8 cellular contexts compared by ENCODE assay signal in the genomic region with DNA sequence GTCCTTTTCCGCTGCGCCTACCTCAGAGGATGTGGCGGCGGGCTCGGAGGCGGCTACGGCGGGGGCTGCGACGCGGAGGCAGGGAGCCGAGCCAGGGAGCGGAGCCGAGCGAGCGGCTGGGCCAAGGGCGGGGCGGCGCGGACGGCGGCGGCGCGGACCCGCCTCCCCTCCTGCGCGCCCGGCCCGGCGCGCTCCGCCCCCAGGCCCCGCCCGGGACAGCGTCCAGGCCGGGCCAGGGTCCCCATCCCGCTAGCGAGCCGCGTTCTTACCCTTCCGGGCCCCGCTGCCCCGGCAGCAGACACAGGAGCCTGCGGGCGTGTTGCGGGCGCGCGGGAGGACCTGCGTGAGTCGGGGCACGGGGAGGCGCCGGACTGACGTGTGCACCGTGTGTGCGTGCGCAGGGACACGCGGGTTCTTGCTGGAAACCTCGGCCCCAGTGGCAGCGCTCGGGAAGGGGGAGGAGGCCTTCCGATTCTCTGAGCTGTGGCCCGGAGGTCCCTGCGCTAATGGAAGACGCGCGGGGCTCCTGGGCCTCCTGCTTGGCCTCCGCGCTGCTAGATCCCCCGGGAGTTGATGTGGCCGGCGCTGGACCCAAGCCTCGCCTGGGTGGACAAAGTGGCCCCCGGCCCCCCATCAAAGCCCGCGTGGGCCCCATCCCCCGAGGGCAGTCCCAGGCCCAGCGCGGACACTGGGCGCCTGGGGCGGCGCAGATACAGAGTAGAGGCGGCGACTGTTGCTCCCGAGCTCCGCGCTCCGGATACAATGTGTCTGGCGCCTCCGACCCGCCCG. TPM values are rescaled to one million over a fixed set of nuclear protein-coding genes. Genes with fewer than 3 reads are reported as not detected.
DNase-seq lines count a peak whose midpoint lies in the region; ATAC-seq and TF ChIP-seq lines count a peak whose summit lies in the region.

A gene with protein sequence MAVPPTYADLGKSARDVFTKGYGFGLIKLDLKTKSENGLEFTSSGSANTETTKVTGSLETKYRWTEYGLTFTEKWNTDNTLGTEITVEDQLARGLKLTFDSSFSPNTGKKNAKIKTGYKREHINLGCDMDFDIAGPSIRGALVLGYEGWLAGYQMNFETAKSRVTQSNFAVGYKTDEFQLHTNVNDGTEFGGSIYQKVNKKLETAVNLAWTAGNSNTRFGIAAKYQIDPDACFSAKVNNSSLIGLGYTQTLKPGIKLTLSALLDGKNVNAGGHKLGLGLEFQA (minus strand): TSS at position 350 of the 789 bp plus-strand sequence. CDS start 11,963 bp downstream, outside the sequence.

- H3K4me1 ChIP-seq in mucosa of descending colon (ENCODE audit: low read depth): peaks cover 32% of the 10 kb centered on the region

- DNase-seq in CD1c-positive myeloid dendritic cell (ENCODE audit: extremely low spot score) (peak; percentile 87), NOMO-1 treated with dmso at 0.1 percent for 144 hours (lab: John Stamatoyannopoulos, UW; ENCODE audit: unreplicated experiment) (peak; percentile 70), epidermal melanocyte (ENCODE audit: insufficient read length, low spot score) (peak; percentile 70), mucosa of descending colon (peak; percentile 78 to 91 (median 86))
- DNase-seq in activated CD8-positive, alpha-beta memory T cell treated with anti-CD3 and anti-CD28 coated beads, Interleukin-2, amount 50 U/mL, for 48 hours: peak; percentile 89
- peak; percentile 44 to 68 for DNase-seq in stimulated activated CD8-positive, alpha-beta memory T cell treated with anti-CD3 and anti-CD28 coated beads, Interleukin-4, amount 100 ng/mL, for 4 hours (ENCODE audit: low read depth in 2 of 2, low spot score in 1 of 2)

- ATAC-seq in GM19324 (IDR thresholded peaks at IDR 0.05; ENCODE audit: low FRiP score, unreplicated experiment) (peak; percentile 84), HG03460 (IDR thresholded peaks at IDR 0.05; ENCODE audit: unreplicated experiment) (peak; percentile 68), mucosa of descending colon (peak; percentile 92)

- H3K4me3 ChIP-seq in mucosa of descending colon: peak within 1 kb of the TSS; percentile 95

- H3K36me3 ChIP-seq in mucosa of descending colon (ENCODE audit: low read depth): no peaks in the 10 kb centered on the region

- intact Hi-C loops in mucosa of descending colon (cut with DNase I, micrococcal nuclease): no loop called here

- no peak for TF ChIP-seq CTCF in mucosa of descending colon (IDR thresholded peaks at IDR 0.05)

- no peaks in the 10 kb centered on the region for H3K9me3 ChIP-seq in mucosa of descending colon

RNA-seq across cellular contexts. Expression of the gene that starts here (rescaled TPM):
- total RNA-seq in mucosa of descending colon: 100 to 1,000 TPM; 153 to 283 (median 246) TPM

Comparison
In these comparisons a context has a peak if more than half of its experiments do, and no peak if none do; other contexts are left out.
1. Peak in every context shown above with its lines: DNase-seq, ATAC-seq and H3K4me3 ChIP-seq.